13 cellular contexts compared by ENCODE assay signal in the genomic region with DNA sequence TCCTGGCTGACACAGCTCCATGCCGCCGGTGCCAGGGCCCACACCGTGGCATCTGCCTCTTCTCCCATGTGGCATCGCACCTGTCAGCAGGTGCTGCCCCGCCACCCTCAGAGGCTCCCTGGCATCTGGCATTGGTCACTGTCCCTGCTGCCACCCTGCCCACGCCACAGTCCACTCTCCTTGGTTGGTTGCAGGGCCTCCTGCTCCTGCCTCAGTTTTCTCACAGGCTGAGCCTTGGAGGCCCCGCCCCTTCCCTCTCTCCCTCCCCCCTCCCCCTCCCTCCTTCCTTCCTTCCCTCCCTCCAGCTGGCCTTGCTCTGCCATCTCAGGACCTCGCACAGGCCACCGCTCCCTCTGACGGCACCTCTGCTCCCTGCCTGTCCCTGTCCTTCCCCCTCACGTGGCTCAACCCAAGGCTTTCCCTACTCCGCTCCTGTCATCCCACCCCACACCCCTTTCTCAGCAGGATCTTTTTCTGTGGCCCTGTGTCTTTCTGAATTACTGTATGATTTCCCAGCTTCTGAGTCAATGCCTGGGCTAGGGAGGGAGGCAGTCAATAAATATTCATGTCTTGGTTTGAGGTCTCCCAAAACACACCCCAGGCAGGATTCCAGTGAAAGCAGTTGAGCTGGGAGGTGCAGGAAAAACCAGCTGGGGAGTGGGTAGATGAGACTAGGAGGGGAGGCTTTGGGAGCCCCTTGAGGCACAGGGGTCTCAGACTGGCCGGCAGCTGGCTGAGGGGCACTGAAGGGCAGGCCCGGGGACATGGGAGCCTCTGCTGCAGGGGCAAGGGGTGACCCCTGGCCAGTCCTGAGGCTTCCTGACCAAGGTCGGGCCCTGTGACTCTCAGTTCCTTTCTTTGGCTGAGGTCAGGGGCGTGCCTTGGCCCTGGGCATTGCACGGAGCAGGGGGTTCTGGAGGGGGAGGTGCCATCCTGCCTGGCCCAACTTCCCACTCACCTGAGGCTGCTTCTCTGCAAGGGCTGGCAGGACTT.
DNase-seq lines count a peak whose midpoint lies in the region; ATAC-seq and TF ChIP-seq lines count a peak whose summit lies in the region.
"Had no signal": no experiment of that assay in that cellular context is flagged by ENCODE, and none has a peak within 500 bp of the region (broad histone marks: within the 10 kb centered on the region; RNA-seq: fewer than 3 reads in every experiment).

No MANE protein-coding gene starts in this region.

- peak overlapping the region; percentile 57 for H3K14ac ChIP-seq in neuronal stem cell (ENCODE audit: low read length)

- peak overlapping the region; percentile 2 for H2AFZ ChIP-seq in neuronal stem cell (ENCODE audit: low read length)

- peaks cover 52% of the 10 kb centered on the region for H3K4me1 Mint-ChIP-seq in stimulated activated naive CD8-positive, alpha-beta T cell treated with anti-CD3 and anti-CD28 coated beads, Interleukin-15, amount 100 ng/mL, for 72 hours

- no peak overlapping the region for H4K91ac ChIP-seq in neuronal stem cell (ENCODE audit: low read depth, low read length, poor library complexity)

- peak overlapping the region; percentile 74 for H3K18ac ChIP-seq in neuronal stem cell (ENCODE audit: low read length)

- 59 to 69% (median 61%) methylated on average over 17 of the region's 17 CpGs for WGBS in heart left ventricle, 4 donors
- no CpG with 5 or more reads among the region's 17 CpGs for WGBS in neuronal stem cell (ENCODE audit: extremely low coverage in 2 of 2, insufficient read length in 2 of 2, insufficient replicate concordance in 1 of 2), 2 donors

- H3K27ac ChIP-seq in heart left ventricle (peak overlapping the region in 2 of 12 donors; percentile 49), neuronal stem cell (replicated peaks; ENCODE audit: low read length) (no peak overlapping the region)

- peaks cover 0 to 18% (median 5%) of the 10 kb centered on the region in 12 donors for H3K9me3 ChIP-seq in heart left ventricle
- peaks cover 0 to 2% of the 10 kb centered on the region in 2 donors for H3K9me3 ChIP-seq in neuronal stem cell (replicated peaks in 1 of 2; ENCODE audit: control insufficient read depth in 2 of 2, insufficient read depth in 1 of 2, low read depth in 1 of 2, low read length in 2 of 2)

- H3K4me2 ChIP-seq in neuronal stem cell (ENCODE audit: insufficient read depth, low read length, poor library complexity, severe bottlenecking), result no peak overlapping the region

- no peak overlapping the region for H3K23ac ChIP-seq in neuronal stem cell (ENCODE audit: low read depth, low read length, poor library complexity)

- no peak overlapping the region for H3K4me3 ChIP-seq in heart left ventricle
- no peak overlapping the region for H3K4me3 ChIP-seq in neuronal stem cell (ENCODE audit: low read length in 2 of 2)

- no peak for TF ChIP-seq CTCF in heart left ventricle (IDR thresholded peaks at IDR 0.05)

- no peaks in the 10 kb centered on the region for H3K27me3 ChIP-seq in heart left ventricle
- H3K27me3 ChIP-seq in neuronal stem cell (ENCODE audit: control insufficient read depth in 3 of 3, insufficient read depth in 3 of 3, low read depth in 1 of 3, low read length in 3 of 3), result peaks cover 0 to 2% (median 0%) of the 10 kb centered on the region in 3 experiments

- no peak for TF ChIP-seq POLR2A in heart left ventricle (IDR thresholded peaks at IDR 0.05)

- no peak overlapping the region for H4K8ac ChIP-seq in neuronal stem cell (ENCODE audit: low read depth, low read length)

- no peak overlapping the region for H3K4me3 Mint-ChIP-seq in stimulated activated naive CD8-positive, alpha-beta T cell treated with anti-CD3 and anti-CD28 coated beads, Interleukin-15, amount 100 ng/mL, for 72 hours
- H3K4me3 Mint-ChIP-seq: activated T-cell treated with anti-CD3 and anti-CD28 coated beads, Interleukin-2, amount 50 U/mL, for 4 hours had no signal

- no peaks in the 10 kb centered on the region for H3K27me3 Mint-ChIP-seq in stimulated activated naive CD8-positive, alpha-beta T cell treated with anti-CD3 and anti-CD28 coated beads, Interleukin-15, amount 100 ng/mL, for 72 hours

- peak; percentile 37 for ATAC-seq in stimulated activated naive CD8-positive, alpha-beta T cell treated with anti-CD3 and anti-CD28 coated beads, Interleukin-15, amount 100 ng/mL, for 72 hours
- ATAC-seq in stimulated activated naive CD8-positive, alpha-beta T cell treated with anti-CD3 and anti-CD28 coated beads, Interleukin-15, Interleukin-2, amounts not matched to agents 100 U/mL and 50 U/mL, for 24 hours, result no peak
- ATAC-seq in heart left ventricle, result no peak
- ATAC-seq: activated T-cell treated with anti-CD3 and anti-CD28 coated beads, Interleukin-2, amount 50 U/mL, for 4 hours had no signal

- H2BK120ac ChIP-seq in neuronal stem cell (ENCODE audit: low read depth, low read length), result no peak overlapping the region

- no peak overlapping the region for H2BK12ac ChIP-seq in neuronal stem cell (ENCODE audit: low read length)

- peak overlapping the region; percentile 21 for H2AK5ac ChIP-seq in neuronal stem cell (ENCODE audit: low read depth, low read length)

- H3K4me1 ChIP-seq in heart left ventricle (peaks cover 11 to 53% (median 39%) of the 10 kb centered on the region in 12 donors), neuronal stem cell (ENCODE audit: control insufficient read depth in 2 of 2, insufficient read depth in 1 of 2, low read depth in 1 of 2, low read length in 2 of 2) (peaks cover 1 to 27% of the 10 kb centered on the region in 2 donors)

- intact Hi-C loops in heart left ventricle (cut with DNase I), result loop anchor here in 5 of 10 donors (5.0 kb wide), 2 partner anchors 33 to 38 kb away; no protein-coding TSS in a partner anchor

- peaks cover 0 to 3% (median 0%) of the 10 kb centered on the region in 9 donors for H3K36me3 ChIP-seq in heart left ventricle
- no peaks in the 10 kb centered on the region for H3K36me3 ChIP-seq in neuronal stem cell (replicated peaks in 1 of 2; ENCODE audit: control insufficient read depth in 2 of 2, insufficient read depth in 2 of 2, low read length in 2 of 2)

- DNase-seq in stimulated activated naive CD8-positive, alpha-beta T cell treated with anti-CD3 and anti-CD28 coated beads, Interleukin-15, amount 100 ng/mL, for 72 hours, result no peak
- no peak for DNase-seq in stimulated activated naive CD8-positive, alpha-beta T cell treated with anti-CD3 and anti-CD28 coated beads, Interleukin-15, Interleukin-2, amounts not matched to agents 100 U/mL and 50 U/mL, for 24 hours
- DNase-seq in heart left ventricle (peak; percentile 18 to 56 (median 37)), neuronal stem cell (ENCODE audit: low spot score) (no peak), NCI-H2029 treated with DMSO at 0.1 percent for 48 hours (lab: John Stamatoyannopoulos, UW) (no peak), hippocampal formation (lab: John Stamatoyannopoulos, UW) (no peak), middle frontal gyrus (ENCODE audit: extremely low spot score, low spot score) (no peak)
- DNase-seq in activated CD8-positive, alpha-beta memory T cell treated with anti-CD3 and anti-CD28 coated beads, Interleukin-2, amount 50 U/mL, for 4 hours, result no peak
- DNase-seq: activated CD4-positive, CD25-positive, alpha-beta regulatory T cell; activated T-cell treated with anti-CD3 and anti-CD28 coated beads, Interleukin-2, amount 50 U/mL, for 4 hours; NCI-H1105 treated with DMSO at 0.1 percent for 48 hours; NCI-H526; small intestine had no signal

- no peak overlapping the region for H3K9ac ChIP-seq in neuronal stem cell (ENCODE audit: low read depth, low read length, poor library complexity)

- peaks cover 11% of the 10 kb centered on the region in 2 donors for H3K9me3 Mint-ChIP-seq in stimulated activated naive CD8-positive, alpha-beta T cell treated with anti-CD3 and anti-CD28 coated beads, Interleukin-15, amount 100 ng/mL, for 72 hours

- H3K4ac ChIP-seq in neuronal stem cell (ENCODE audit: low read length), result no peak overlapping the region

- H3K79me1 ChIP-seq in neuronal stem cell (ENCODE audit: low read depth, low read length), result peaks cover 2% of the 10 kb centered on the region

- H3K27ac Mint-ChIP-seq in stimulated activated naive CD8-positive, alpha-beta T cell treated with anti-CD3 and anti-CD28 coated beads, Interleukin-15, amount 100 ng/mL, for 72 hours, result no peak overlapping the region

- no peak overlapping the region for H2BK5ac ChIP-seq in neuronal stem cell (ENCODE audit: low read length)

- peak overlapping the region; percentile 11 for H2BK15ac ChIP-seq in neuronal stem cell (ENCODE audit: low read length)

Comparison
In these comparisons a context has a peak if more than half of its experiments do, and no peak if none do; other contexts are left out.
1. DNase-seq: peak in heart left ventricle (5 of 5); none in stimulated activated naive CD8-positive, alpha-beta T cell treated with anti-CD3 and anti-CD28 coated beads, Interleukin-15, amount 100 ng/mL, for 72 hours (0 of 2), stimulated activated naive CD8-positive, alpha-beta T cell treated with anti-CD3 and anti-CD28 coated beads, Interleukin-15, Interleukin-2, amounts not matched to agents 100 U/mL and 50 U/mL, for 24 hours (single experiment), neuronal stem cell (single experiment), NCI-H2029 treated with DMSO at 0.1 percent for 48 hours (single experiment), activated CD8-positive, alpha-beta memory T cell treated with anti-CD3 and anti-CD28 coated beads, Interleukin-2, amount 50 U/mL, for 4 hours (single experiment), hippocampal formation (0 of 2) and middle frontal gyrus (single experiment).